1 cellular context compared by ENCODE assay signal in the genomic region with DNA sequence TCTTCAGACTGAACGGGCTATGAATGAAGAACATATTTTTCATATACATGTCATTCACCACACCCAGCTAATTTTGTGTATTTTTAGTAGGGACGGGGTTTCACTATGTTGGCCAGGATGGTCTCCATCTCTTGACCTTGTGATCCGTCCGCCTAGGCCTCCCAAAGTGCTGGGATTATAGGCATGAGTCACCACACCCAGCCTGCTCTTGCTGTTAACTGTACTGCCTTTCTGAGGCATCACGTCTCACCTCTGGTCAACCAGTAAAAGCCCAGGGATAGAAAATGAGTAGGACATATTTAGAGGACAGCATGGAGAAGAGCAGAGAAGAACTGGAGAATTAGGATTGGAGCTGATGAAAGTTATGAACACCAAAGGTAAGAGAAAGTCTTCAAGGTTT.
TF ChIP-seq lines count a peak whose summit lies in the region.

No MANE protein-coding gene starts in this region.

TF ChIP-seq in GM23338, 12 proteins besides CTCF, POLR2A, EP300 and RAD21 (continued from another document):
- TF ChIP-seq EZH2 (IDR thresholded peaks at IDR 0.05; ENCODE audit: low read depth, unreplicated experiment) (no peak), JUNB (IDR thresholded peaks at IDR 0.05; ENCODE audit: unreplicated experiment) (no peak), CREB1 (CRISPR knock-in tag; IDR thresholded peaks at IDR 0.05; ENCODE audit: low read depth) (no peak), STAT1 (IDR thresholded peaks at IDR 0.05; ENCODE audit: unreplicated experiment) (no peak), ZNF114 (CRISPR knock-in tag; IDR thresholded peaks at IDR 0.05) (no peak), EZH2phosphoT487 (IDR thresholded peaks at IDR 0.05; ENCODE audit: unreplicated experiment) (no peak), NANOG (IDR thresholded peaks at IDR 0.05; ENCODE audit: borderline replicate concordance) (no peak)
- TF ChIP-seq, protein P1, sequence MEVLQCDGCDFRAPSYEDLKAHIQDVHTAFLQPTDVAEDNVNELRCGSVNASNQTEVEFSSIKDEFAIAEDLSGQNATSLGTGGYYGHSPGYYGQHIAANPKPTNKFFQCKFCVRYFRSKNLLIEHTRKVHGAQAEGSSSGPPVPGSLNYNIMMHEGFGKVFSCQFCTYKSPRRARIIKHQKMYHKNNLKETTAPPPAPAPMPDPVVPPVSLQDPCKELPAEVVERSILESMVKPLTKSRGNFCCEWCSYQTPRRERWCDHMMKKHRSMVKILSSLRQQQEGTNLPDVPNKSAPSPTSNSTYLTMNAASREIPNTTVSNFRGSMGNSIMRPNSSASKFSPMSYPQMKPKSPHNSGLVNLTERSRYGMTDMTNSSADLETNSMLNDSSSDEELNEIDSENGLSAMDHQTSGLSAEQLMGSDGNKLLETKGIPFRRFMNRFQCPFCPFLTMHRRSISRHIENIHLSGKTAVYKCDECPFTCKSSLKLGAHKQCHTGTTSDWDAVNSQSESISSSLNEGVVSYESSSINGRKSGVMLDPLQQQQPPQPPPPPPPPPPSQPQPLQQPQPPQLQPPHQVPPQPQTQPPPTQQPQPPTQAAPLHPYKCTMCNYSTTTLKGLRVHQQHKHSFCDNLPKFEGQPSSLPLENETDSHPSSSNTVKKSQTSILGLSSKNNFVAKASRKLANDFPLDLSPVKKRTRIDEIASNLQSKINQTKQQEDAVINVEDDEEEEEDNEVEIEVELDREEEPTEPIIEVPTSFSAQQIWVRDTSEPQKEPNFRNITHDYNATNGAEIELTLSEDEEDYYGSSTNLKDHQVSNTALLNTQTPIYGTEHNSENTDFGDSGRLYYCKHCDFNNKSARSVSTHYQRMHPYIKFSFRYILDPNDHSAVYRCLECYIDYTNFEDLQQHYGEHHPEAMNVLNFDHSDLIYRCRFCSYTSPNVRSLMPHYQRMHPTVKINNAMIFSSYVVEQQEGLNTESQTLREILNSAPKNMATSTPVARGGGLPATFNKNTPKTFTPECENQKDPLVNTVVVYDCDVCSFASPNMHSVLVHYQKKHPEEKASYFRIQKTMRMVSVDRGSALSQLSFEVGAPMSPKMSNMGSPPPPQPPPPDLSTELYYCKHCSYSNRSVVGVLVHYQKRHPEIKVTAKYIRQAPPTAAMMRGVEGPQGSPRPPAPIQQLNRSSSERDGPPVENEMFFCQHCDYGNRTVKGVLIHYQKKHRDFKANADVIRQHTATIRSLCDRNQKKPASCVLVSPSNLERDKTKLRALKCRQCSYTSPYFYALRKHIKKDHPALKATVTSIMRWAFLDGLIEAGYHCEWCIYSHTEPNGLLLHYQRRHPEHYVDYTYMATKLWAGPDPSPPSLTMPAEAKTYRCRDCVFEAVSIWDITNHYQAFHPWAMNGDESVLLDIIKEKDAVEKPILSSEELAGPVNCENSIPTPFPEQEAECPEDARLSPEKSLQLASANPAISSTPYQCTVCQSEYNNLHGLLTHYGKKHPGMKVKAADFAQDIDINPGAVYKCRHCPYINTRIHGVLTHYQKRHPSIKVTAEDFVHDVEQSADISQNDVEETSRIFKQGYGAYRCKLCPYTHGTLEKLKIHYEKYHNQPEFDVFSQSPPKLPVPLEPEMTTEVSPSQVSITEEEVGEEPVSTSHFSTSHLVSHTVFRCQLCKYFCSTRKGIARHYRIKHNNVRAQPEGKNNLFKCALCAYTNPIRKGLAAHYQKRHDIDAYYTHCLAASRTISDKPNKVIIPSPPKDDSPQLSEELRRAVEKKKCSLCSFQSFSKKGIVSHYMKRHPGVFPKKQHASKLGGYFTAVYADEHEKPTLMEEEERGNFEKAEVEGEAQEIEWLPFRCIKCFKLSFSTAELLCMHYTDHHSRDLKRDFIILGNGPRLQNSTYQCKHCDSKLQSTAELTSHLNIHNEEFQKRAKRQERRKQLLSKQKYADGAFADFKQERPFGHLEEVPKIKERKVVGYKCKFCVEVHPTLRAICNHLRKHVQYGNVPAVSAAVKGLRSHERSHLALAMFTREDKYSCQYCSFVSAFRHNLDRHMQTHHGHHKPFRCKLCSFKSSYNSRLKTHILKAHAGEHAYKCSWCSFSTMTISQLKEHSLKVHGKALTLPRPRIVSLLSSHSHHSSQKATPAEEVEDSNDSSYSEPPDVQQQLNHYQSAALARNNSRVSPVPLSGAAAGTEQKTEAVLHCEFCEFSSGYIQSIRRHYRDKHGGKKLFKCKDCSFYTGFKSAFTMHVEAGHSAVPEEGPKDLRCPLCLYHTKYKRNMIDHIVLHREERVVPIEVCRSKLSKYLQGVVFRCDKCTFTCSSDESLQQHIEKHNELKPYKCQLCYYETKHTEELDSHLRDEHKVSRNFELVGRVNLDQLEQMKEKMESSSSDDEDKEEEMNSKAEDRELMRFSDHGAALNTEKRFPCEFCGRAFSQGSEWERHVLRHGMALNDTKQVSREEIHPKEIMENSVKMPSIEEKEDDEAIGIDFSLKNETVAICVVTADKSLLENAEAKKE (CRISPR knock-in tag; IDR thresholded peaks at IDR 0.05): no peak
- TF ChIP-seq, protein P2, sequence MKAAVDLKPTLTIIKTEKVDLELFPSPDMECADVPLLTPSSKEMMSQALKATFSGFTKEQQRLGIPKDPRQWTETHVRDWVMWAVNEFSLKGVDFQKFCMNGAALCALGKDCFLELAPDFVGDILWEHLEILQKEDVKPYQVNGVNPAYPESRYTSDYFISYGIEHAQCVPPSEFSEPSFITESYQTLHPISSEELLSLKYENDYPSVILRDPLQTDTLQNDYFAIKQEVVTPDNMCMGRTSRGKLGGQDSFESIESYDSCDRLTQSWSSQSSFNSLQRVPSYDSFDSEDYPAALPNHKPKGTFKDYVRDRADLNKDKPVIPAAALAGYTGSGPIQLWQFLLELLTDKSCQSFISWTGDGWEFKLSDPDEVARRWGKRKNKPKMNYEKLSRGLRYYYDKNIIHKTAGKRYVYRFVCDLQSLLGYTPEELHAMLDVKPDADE (IDR thresholded peaks at IDR 0.05): no peak
